ENCODE assay signal across 2 cellular contexts in genomic region chrY:25639852-25640251, GRCh38. TPM values are rescaled to one million over a fixed set of nuclear protein-coding genes. Genes with fewer than 3 reads are reported as not detected.
"Had no signal": no experiment of that assay in that cellular context is flagged by ENCODE, and none has a peak within 500 bp of the region (broad histone marks: within the 10 kb centered on the region; RNA-seq: fewer than 3 reads in every experiment).

No MANE protein-coding gene starts in this region.

RNA-seq across cellular contexts. Expression of gene CDY1, which starts 17.9 kb away (rescaled TPM):
- total RNA-seq: G401, GM12878 had no signal
